10 cellular contexts compared by ENCODE assay signal in the genomic region with DNA sequence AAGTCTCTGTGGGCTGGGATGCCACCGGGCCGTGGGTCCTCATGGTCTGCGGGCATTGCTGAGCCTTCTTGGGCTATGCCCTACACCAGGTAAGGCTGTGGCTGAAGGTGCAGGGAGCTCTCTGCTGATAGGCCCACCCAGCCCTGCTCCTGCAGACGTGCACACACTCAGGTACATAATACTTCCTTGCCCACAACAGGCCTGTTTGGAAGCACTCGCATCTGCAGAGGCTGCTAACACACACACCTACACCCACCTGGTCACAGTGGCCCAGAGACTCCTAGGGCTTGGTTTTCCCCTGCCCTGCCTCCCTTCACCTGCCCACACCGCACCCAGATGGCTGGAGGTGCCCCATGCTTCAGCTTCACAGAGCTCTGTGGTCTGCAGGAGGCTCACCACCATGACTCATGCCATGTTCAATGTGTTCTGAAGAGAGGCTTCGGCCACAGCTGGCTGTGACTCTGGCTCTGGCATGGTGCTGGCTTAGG.
DNase-seq lines count a peak whose midpoint lies in the region; ATAC-seq, FAIRE-seq and TF ChIP-seq lines count a peak whose summit lies in the region.
"Had no signal": no experiment of that assay in that cellular context is flagged by ENCODE, and none has a peak within 500 bp of the region (broad histone marks: within the 10 kb centered on the region; RNA-seq: fewer than 3 reads in every experiment).

No MANE protein-coding gene starts in this region.

- no peaks in the 10 kb centered on the region for H3K9me3 ChIP-seq in astrocyte (ENCODE audit: insufficient read depth, low read depth, low read length)
- no peaks in the 10 kb centered on the region for H3K9me3 ChIP-seq in osteoblast (ENCODE audit: low read depth, low read length)

- no peak overlapping the region for H3K4me3 ChIP-seq in NB4 (ENCODE audit: low read depth, low read length)
- no peak overlapping the region for H3K4me3 ChIP-seq in astrocyte (ENCODE audit: insufficient read depth, low read depth, low read length)
- H3K4me3 ChIP-seq in osteoblast (ENCODE audit: insufficient read depth, low read length): no peak overlapping the region

- H3K27ac Mint-ChIP-seq in astrocyte (ENCODE audit: unreplicated experiment): no peak overlapping the region

- TF ChIP-seq CTCF in NB4 (IDR thresholded peaks at IDR 0.05; ENCODE audit: low read depth, low read length) (no peak), astrocyte (IDR thresholded peaks at IDR 0.05; ENCODE audit: insufficient read depth, low read depth, low read length) (no peak), osteoblast (IDR thresholded peaks at IDR 0.05; ENCODE audit: extremely low read depth, low read depth, low read length) (no peak)

- DNase-seq in GM04504 (ENCODE audit: low read depth) (peak; percentile 17), NB4 (ENCODE audit: low read depth) (peak; percentile 66), astrocyte (ENCODE audit: low read depth) (peak; percentile 60), osteoblast (ENCODE audit: insufficient read length, low spot score, missing footprints) (peak; percentile 93), mesenteric fat pad (ENCODE audit: low spot score) (no peak), SKM-1 (lab: John Stamatoyannopoulos, UW; ENCODE audit: unreplicated experiment) (no peak)
- no peak for DNase-seq in stimulated activated naive CD4-positive, alpha-beta T cell (lab: John Stamatoyannopoulos, UW)
- DNase-seq: stimulated activated naive CD4-positive, alpha-beta T cell treated with Interleukin-2 at 50 U/mL for 16 hours had no signal

- H4K20me1 ChIP-seq in astrocyte (ENCODE audit: insufficient read depth, low read length): peaks cover 5% of the 10 kb centered on the region
- H4K20me1 ChIP-seq in osteoblast (ENCODE audit: insufficient read depth, low read length): no peaks in the 10 kb centered on the region

- FAIRE-seq in astrocyte (lab: Jason Lieb, UNC): no peak
- FAIRE-seq: GM12891 had no signal

- no peaks in the 10 kb centered on the region for H3K79me2 ChIP-seq in astrocyte (ENCODE audit: insufficient read depth, low read length)
- no peaks in the 10 kb centered on the region for H3K79me2 ChIP-seq in osteoblast (ENCODE audit: insufficient read depth, low read length)

- peaks cover 2% of the 10 kb centered on the region for H3K9me3 Mint-ChIP-seq in astrocyte (ENCODE audit: unreplicated experiment)

- H2AFZ ChIP-seq in astrocyte (ENCODE audit: low read depth, low read length) (no peak overlapping the region), osteoblast (ENCODE audit: low read length) (no peak overlapping the region)

- TF ChIP-seq POLR2A in NB4 (IDR thresholded peaks at IDR 0.05; ENCODE audit: extremely low read depth, insufficient read length): no peak

- ATAC-seq in GM19351 (IDR thresholded peaks at IDR 0.05; ENCODE audit: unreplicated experiment): no peak

- H3K27ac ChIP-seq in astrocyte (ENCODE audit: low read depth, low read length) (no peak overlapping the region), osteoblast (ENCODE audit: low read depth, low read length) (no peak overlapping the region)

- H3K36me3 Mint-ChIP-seq in astrocyte (ENCODE audit: low read depth, unreplicated experiment): peaks cover 2% of the 10 kb centered on the region

- H3K36me3 ChIP-seq in astrocyte (ENCODE audit: insufficient read depth, low read length) (no peaks in the 10 kb centered on the region), osteoblast (ENCODE audit: insufficient read depth, low read length) (no peaks in the 10 kb centered on the region)

- no peak overlapping the region for H3K4me3 Mint-ChIP-seq in astrocyte (ENCODE audit: unreplicated experiment)

- peaks cover 43% of the 10 kb centered on the region for H3K27me3 Mint-ChIP-seq in astrocyte (ENCODE audit: low read depth, unreplicated experiment)

- H3K4me1 Mint-ChIP-seq in astrocyte (ENCODE audit: low read depth, unreplicated experiment): peaks cover 13% of the 10 kb centered on the region

- no peak overlapping the region for H3K9ac ChIP-seq in astrocyte (ENCODE audit: low read length)

- H3K4me1 ChIP-seq in astrocyte (ENCODE audit: insufficient read depth, low read length) (peaks cover 11% of the 10 kb centered on the region), osteoblast (ENCODE audit: insufficient read depth, low read length) (no peaks in the 10 kb centered on the region)

- no peak overlapping the region for H3K4me2 ChIP-seq in astrocyte (ENCODE audit: low read length)
- H3K4me2 ChIP-seq in osteoblast (ENCODE audit: insufficient read depth, low read length): no peak overlapping the region

- peaks cover 18% of the 10 kb centered on the region for H3K27me3 ChIP-seq in astrocyte (ENCODE audit: insufficient read depth, low read length)
- H3K27me3 ChIP-seq in osteoblast (ENCODE audit: insufficient read depth, low read length): peaks cover 17% of the 10 kb centered on the region

Comparison
In these comparisons a context has a peak if more than half of its experiments do, and no peak if none do; other contexts are left out.
1. DNase-seq: peak in GM04504 (single experiment), NB4 (single experiment), astrocyte (single experiment) and osteoblast (single experiment); none in stimulated activated naive CD4-positive, alpha-beta T cell (0 of 6), mesenteric fat pad (single experiment) and SKM-1 (single experiment).